Comparison of ENCODE assay signal across 8 cellular contexts in genomic region chr12:57755194-57755453, GRCh38. TPM values are rescaled to one million over a fixed set of nuclear protein-coding genes. Genes with fewer than 3 reads are reported as not detected.
DNase-seq lines count a peak whose midpoint lies in the region; ATAC-seq and TF ChIP-seq lines count a peak whose summit lies in the region.

No MANE protein-coding gene starts in this region.

- no peaks in the 10 kb centered on the region for H3K9me3 ChIP-seq in CD8-positive, alpha-beta memory T cell (ENCODE audit: low read length)
- H3K9me3 ChIP-seq in OCI-LY3 (ENCODE audit: insufficient read depth, low read length) (no peaks in the 10 kb centered on the region), esophagus muscularis mucosa (no peaks in the 10 kb centered on the region)

- TF ChIP-seq CTCF in OCI-LY3 (IDR thresholded peaks at IDR 0.05; ENCODE audit: low read depth, low read length) (no peak), esophagus muscularis mucosa (IDR thresholded peaks at IDR 0.05) (no peak), type B pancreatic cell (conservative IDR thresholded peaks at IDR 0.05) (no peak), HFFc6 (IDR thresholded peaks at IDR 0.05) (no peak)

- H3K9ac ChIP-seq in OCI-LY3 (ENCODE audit: low read length), result peak overlapping the region; percentile 94
- H3K9ac ChIP-seq in rectal smooth muscle tissue (ENCODE audit: low read length), result no peak overlapping the region

- peaks cover 13% of the 10 kb centered on the region for H4K20me1 ChIP-seq in OCI-LY3 (ENCODE audit: insufficient read depth, low read length)

- peak overlapping the region in 1 of 8 donors; percentile 63 for H3K27ac Mint-ChIP-seq in CD8-positive, alpha-beta memory T cell
- H3K27ac Mint-ChIP-seq in type B pancreatic cell (no peak overlapping the region), HFFc6 (no peak overlapping the region)

- no peak for TF ChIP-seq EP300 in esophagus muscularis mucosa (IDR thresholded peaks at IDR 0.05)

- H3K4me1 ChIP-seq in CD8-positive, alpha-beta memory T cell (ENCODE audit: insufficient read depth, low read length), result peaks cover 50% of the 10 kb centered on the region
- peaks cover 32% of the 10 kb centered on the region for H3K4me1 ChIP-seq in OCI-LY3 (ENCODE audit: low read length)
- peaks cover 26 to 64% (median 44%) of the 10 kb centered on the region in 4 donors for H3K4me1 ChIP-seq in esophagus muscularis mucosa
- peaks cover 15% of the 10 kb centered on the region for H3K4me1 ChIP-seq in rectal smooth muscle tissue (ENCODE audit: control insufficient read depth, insufficient read depth, low read length)

- no peak for DNase-seq in CD8-positive, alpha-beta memory T cell
- no peak for DNase-seq in esophagus muscularis mucosa (ENCODE audit: extremely low spot score)
- no peak for DNase-seq in type B pancreatic cell (ENCODE audit: extremely low spot score, unreplicated experiment)
- no peak for DNase-seq in HFFc6
- DNase-seq in activated CD4-positive, CD25-positive, alpha-beta regulatory T cell treated with anti-CD3 and anti-CD28 coated beads, Interleukin-2, amount 50 U/mL, for 72 hours, result no peak

- no peak for TF ChIP-seq POLR2A in esophagus muscularis mucosa (IDR thresholded peaks at IDR 0.05; ENCODE audit: low read depth)

- peaks cover 4 to 52% (median 4%) of the 10 kb centered on the region in 3 donors for H3K36me3 Mint-ChIP-seq in CD8-positive, alpha-beta memory T cell
- H3K36me3 Mint-ChIP-seq in type B pancreatic cell (peaks cover 24% of the 10 kb centered on the region), HFFc6 (ENCODE audit: low read depth) (peaks cover 21% of the 10 kb centered on the region)

- H2AFZ ChIP-seq in OCI-LY3 (ENCODE audit: low read depth, low read length), result no peak overlapping the region

- no peak overlapping the region for H3K4me3 ChIP-seq in CD8-positive, alpha-beta memory T cell (ENCODE audit: low read length)
- peak overlapping the region; percentile 82 for H3K4me3 ChIP-seq in OCI-LY3 (ENCODE audit: low read length)
- peak overlapping the region; percentile 74 to 91 (median 86) for H3K4me3 ChIP-seq in esophagus muscularis mucosa
- H3K4me3 ChIP-seq in rectal smooth muscle tissue (ENCODE audit: low read length), result peak overlapping the region; percentile 48

- H3K4me1 Mint-ChIP-seq in CD8-positive, alpha-beta memory T cell, result peaks cover 60 to 76% (median 70%) of the 10 kb centered on the region in 3 donors
- H3K4me1 Mint-ChIP-seq in type B pancreatic cell (ENCODE audit: unreplicated experiment) (peaks cover 48% of the 10 kb centered on the region), HFFc6 (ENCODE audit: low read depth) (peaks cover 36% of the 10 kb centered on the region)

- intact Hi-C loops in esophagus muscularis mucosa (cut with DNase I), result no loop called here

- peak overlapping the region in 5 of 7 donors; percentile 48 to 95 (median 54) for H3K4me3 Mint-ChIP-seq in CD8-positive, alpha-beta memory T cell
- H3K4me3 Mint-ChIP-seq in type B pancreatic cell (no peak overlapping the region), HFFc6 (no peak overlapping the region)

- peaks cover 11% of the 10 kb centered on the region for H3K36me3 ChIP-seq in CD8-positive, alpha-beta memory T cell (ENCODE audit: insufficient read depth, low read length)
- H3K36me3 ChIP-seq in OCI-LY3 (replicated peaks; ENCODE audit: low read depth, low read length) (peaks cover 42% of the 10 kb centered on the region), esophagus muscularis mucosa (peaks cover 5 to 27% (median 23%) of the 10 kb centered on the region in 4 donors), rectal smooth muscle tissue (ENCODE audit: control insufficient read depth, insufficient read depth, low read length) (peaks cover 10% of the 10 kb centered on the region)

- peaks cover 62% of the 10 kb centered on the region for H3K79me2 ChIP-seq in OCI-LY3 (ENCODE audit: low read length)

- H3K4me2 ChIP-seq in OCI-LY3 (ENCODE audit: low read length), result peak overlapping the region; percentile 99

- POLR2A ChIA-PET in CD8-positive, alpha-beta memory T cell (lab: Charles Lee), result interaction anchor here (3.0 kb wide), 1 partner anchor 12 kb away, joined by 12 read pairs; the partner anchor contains the start of gene CYP27B1

- no peaks in the 10 kb centered on the region for H3K27me3 ChIP-seq in CD8-positive, alpha-beta memory T cell (ENCODE audit: insufficient read depth, low read length, poor library complexity, severe bottlenecking)
- H3K27me3 ChIP-seq in OCI-LY3 (ENCODE audit: low read depth, low read length) (no peaks in the 10 kb centered on the region), esophagus muscularis mucosa (no peaks in the 10 kb centered on the region), rectal smooth muscle tissue (ENCODE audit: control insufficient read depth, insufficient read depth, low read length) (no peaks in the 10 kb centered on the region)

- H3K27me3 Mint-ChIP-seq in CD8-positive, alpha-beta memory T cell, result peaks cover 0 to 2% of the 10 kb centered on the region in 2 donors
- H3K27me3 Mint-ChIP-seq in type B pancreatic cell, result peaks cover 50% of the 10 kb centered on the region
- peaks cover 34% of the 10 kb centered on the region for H3K27me3 Mint-ChIP-seq in HFFc6 (ENCODE audit: insufficient read depth)

- CTCF ChIA-PET in CD8-positive, alpha-beta memory T cell (lab: Charles Lee), result interaction anchor here (0.5 to 3.4 kb wide), 4 partner anchors 11 to 150 kb away, joined by 3 to 37 read pairs (median 17); partner anchors contain the start of genes CYP27B1 and TSFM

- no peak overlapping the region for H3K27ac ChIP-seq in CD8-positive, alpha-beta memory T cell (ENCODE audit: low read depth, low read length)
- H3K27ac ChIP-seq in OCI-LY3 (ENCODE audit: low read length), result peak overlapping the region; percentile 92; the same call in 1 of the 2 replicates
- H3K27ac ChIP-seq in esophagus muscularis mucosa (replicated peaks in 1 of 4), result peak overlapping the region; percentile 65 to 74 (median 72)
- no peak overlapping the region for H3K27ac ChIP-seq in rectal smooth muscle tissue (ENCODE audit: low read depth, low read length)

- ATAC-seq in GM21576 (IDR thresholded peaks at IDR 0.05; ENCODE audit: unreplicated experiment), result no peak

- no peaks in the 10 kb centered on the region for H3K9me3 Mint-ChIP-seq in CD8-positive, alpha-beta memory T cell
- H3K9me3 Mint-ChIP-seq in type B pancreatic cell (no peaks in the 10 kb centered on the region), HFFc6 (no peaks in the 10 kb centered on the region)

- no CpG with 5 or more reads among the region's 34 CpGs for WGBS in esophagus muscularis mucosa

RNA-seq across cellular contexts. Expression of gene MARCHF9, which starts 0.2 kb away (rescaled TPM):
- 10 to 100 TPM; 26.3 to 27.2 TPM for total RNA-seq in CD8-positive, alpha-beta memory T cell
- polyA plus RNA-seq in CD8-positive, alpha-beta memory T cell, result 5.7 TPM
- total RNA-seq in esophagus muscularis mucosa (10 to 100 TPM in 2 of 4 donors, 1 to 10 TPM in 2; 5.6 to 16.9 (median 10.7) TPM), type B pancreatic cell (ENCODE audit: low replicate concordance) (15.0 and 20.1 TPM in 2 replicates)
- total RNA-seq in HFFc6 (2021; fragmentation: NEBNext Ultra II Directional; extraction: Animal tissue kit (Norgen Biotek cat#: 25700)), result 1 to 10 TPM in 4 of 6 experiments, under 1 TPM in 2; 0.94 to 3.2 (median 1.2) TPM

RNA-seq across cellular contexts. Expression of gene CDK4, which starts 3.0 kb away (rescaled TPM):
- 100 to 1,000 TPM; 268 to 304 TPM for total RNA-seq in CD8-positive, alpha-beta memory T cell
- polyA plus RNA-seq in CD8-positive, alpha-beta memory T cell, result 76.0 TPM
- total RNA-seq in esophagus muscularis mucosa, result 10 to 100 TPM; 43.6 to 85.7 (median 71.3) TPM
- total RNA-seq in type B pancreatic cell (ENCODE audit: low replicate concordance), result 124 and 193 TPM in 2 replicates
- total RNA-seq in HFFc6 (2021; fragmentation: NEBNext Ultra II Directional; extraction: Animal tissue kit (Norgen Biotek cat#: 25700)), result 100 to 1,000 TPM; 112 to 140 (median 116) TPM

RNA-seq across cellular contexts. Expression of gene TSPAN31, which starts 10.3 kb away (rescaled TPM):
- 10 to 100 TPM; 12.0 to 13.0 TPM for total RNA-seq in CD8-positive, alpha-beta memory T cell
- 46.9 TPM for polyA plus RNA-seq in CD8-positive, alpha-beta memory T cell
- total RNA-seq in esophagus muscularis mucosa (10 to 100 TPM; 34.3 to 45.1 (median 42.1) TPM), type B pancreatic cell (ENCODE audit: low replicate concordance) (34.8 and 40.8 TPM in 2 replicates)
- total RNA-seq in HFFc6 (2021; fragmentation: NEBNext Ultra II Directional; extraction: Animal tissue kit (Norgen Biotek cat#: 25700)), result 10 to 100 TPM; 20.3 to 32.3 (median 24.3) TPM

RNA-seq across cellular contexts. Expression of gene CYP27B1, which starts 11.8 kb away (rescaled TPM):
- total RNA-seq in CD8-positive, alpha-beta memory T cell, result 1 to 10 TPM; 7.2 to 7.4 TPM
- 0.52 TPM for polyA plus RNA-seq in CD8-positive, alpha-beta memory T cell
- total RNA-seq in esophagus muscularis mucosa (under 1 TPM in 2 of 4 donors, not detected in 2; 0.32 to 0.66 TPM), type B pancreatic cell (ENCODE audit: low replicate concordance) (1.4 and 2.2 TPM in 2 replicates)
- 1 to 10 TPM in 3 of 6 experiments, under 1 TPM in 3; 0.57 to 1.8 (median 0.96) TPM for total RNA-seq in HFFc6 (2021; fragmentation: NEBNext Ultra II Directional; extraction: Animal tissue kit (Norgen Biotek cat#: 25700))

RNA-seq across cellular contexts. Expression of gene AGAP2, which starts 16.6 kb away (rescaled TPM):
- total RNA-seq in CD8-positive, alpha-beta memory T cell, result 10 to 100 TPM; 29.9 to 31.7 TPM
- 6.4 TPM for polyA plus RNA-seq in CD8-positive, alpha-beta memory T cell
- total RNA-seq in esophagus muscularis mucosa (10 to 100 TPM in 1 of 4 donors, 1 to 10 TPM in 3; 2.5 to 11.2 (median 3.6) TPM), type B pancreatic cell (ENCODE audit: low replicate concordance) (0.33 and 4.1 TPM in 2 replicates)
- total RNA-seq in HFFc6 (2021; fragmentation: NEBNext Ultra II Directional; extraction: Animal tissue kit (Norgen Biotek cat#: 25700)), result under 1 TPM; 0.14 to 0.18 (median 0.14) TPM

Comparison
In these comparisons a context has a peak if more than half of its experiments do, and no peak if none do; other contexts are left out.
1. H3K27ac ChIP-seq: peak in OCI-LY3 (single experiment) and esophagus muscularis mucosa (4 of 4); none in CD8-positive, alpha-beta memory T cell (single experiment) and rectal smooth muscle tissue (single experiment).
2. H3K4me3 Mint-ChIP-seq: peak in CD8-positive, alpha-beta memory T cell (5 of 7); none in type B pancreatic cell (single experiment) and HFFc6 (single experiment).